In the genomic region with DNA sequence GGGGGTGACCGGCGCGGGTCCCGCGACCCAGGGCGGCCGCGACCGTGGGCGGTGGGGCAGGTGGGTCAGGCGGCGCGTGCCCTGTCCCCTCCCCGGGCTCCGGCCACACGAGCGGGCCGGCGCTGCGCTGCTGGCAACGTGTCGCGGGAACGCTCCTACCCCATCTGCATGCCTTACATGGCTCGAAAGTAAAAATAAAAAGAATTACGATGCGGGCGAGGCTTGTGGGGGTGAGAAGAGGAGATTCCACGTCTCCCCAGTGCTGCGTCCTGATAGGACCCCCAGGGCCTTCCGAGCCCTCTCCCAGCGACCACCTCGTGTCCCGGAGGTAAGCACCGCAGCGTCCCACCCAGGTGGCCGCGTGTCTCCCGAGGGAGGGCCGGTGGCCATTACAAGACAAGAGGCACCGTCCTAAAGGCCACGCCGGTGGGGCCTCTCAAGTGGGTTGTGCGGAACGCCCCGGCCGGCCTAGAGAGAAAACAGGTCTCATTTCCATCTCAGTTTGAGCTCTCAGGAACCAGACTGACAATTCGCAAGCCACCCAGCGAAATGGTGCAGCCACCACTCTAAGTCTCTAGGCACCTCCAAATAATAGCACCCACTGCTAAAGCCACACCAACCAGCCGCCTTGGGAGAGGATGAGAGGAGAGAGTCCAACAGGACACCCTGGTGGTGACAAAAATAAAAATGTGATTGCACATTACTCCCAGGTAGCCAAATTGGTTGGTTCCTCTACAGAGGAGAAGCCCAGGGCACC, we compare ENCODE assay signal across 8 cellular contexts. TPM values are rescaled to one million over a fixed set of nuclear protein-coding genes. Genes with fewer than 3 reads are reported as not detected.
DNase-seq lines count a peak whose midpoint lies in the region; ATAC-seq and TF ChIP-seq lines count a peak whose summit lies in the region.

No MANE protein-coding gene starts in this region.

- H3K27ac ChIP-seq in 22Rv1 = peak overlapping the region; percentile 44

- TF ChIP-seq CTCF in 22Rv1 (IDR thresholded peaks at IDR 0.05) (peak; percentile 23; the same call in 1 of the 2 replicates), WI38 (IDR thresholded peaks at IDR 0.05; ENCODE audit: low read depth, low read length) (no peak)

- peak; percentile 52 for DNase-seq in NCI-H2107 (lab: John Stamatoyannopoulos, UW)
- peak; percentile 53 for DNase-seq in central memory CD4-positive, alpha-beta T cell
- DNase-seq in left colon = peak; percentile 69 to 71
- DNase-seq in stimulated activated CD4-positive, alpha-beta T cell treated with anti-CD3 and anti-CD28 coated beads, Interleukin-2, amount 100 ng/mL, for 24 hours = peak; percentile 58 to 63

- peak; percentile 53 for ATAC-seq in GM18502 (IDR thresholded peaks at IDR 0.05; ENCODE audit: poor library complexity, unreplicated experiment)
- peak; percentile 50 for ATAC-seq in HG02938 (IDR thresholded peaks at IDR 0.05; ENCODE audit: unreplicated experiment)
- ATAC-seq in left colon = peak; percentile 24

- peak overlapping the region; percentile 63 for H3K4me3 ChIP-seq in WI38 (ENCODE audit: low read depth, low read length)

- intact Hi-C loops in left colon (cut with DNase I, micrococcal nuclease) = loop anchor here in 1 of 2 donors (10.0 kb wide), 2 partner anchors 113 to 497 kb away; no protein-coding TSS in a partner anchor

RNA-seq across cellular contexts. Expression of a gene that starts 0.6 kb away (rescaled TPM):
- total RNA-seq in left colon = 10 to 100 TPM; 77.0 to 78.3 TPM

Comparison
In these comparisons a context has a peak if more than half of its experiments do, and no peak if none do; other contexts are left out.
1. Peak in every context shown above with its lines: DNase-seq, ATAC-seq, H3K4me3 ChIP-seq and H3K27ac ChIP-seq.